ENCODE assay signal across 1 cellular context in the genomic region with DNA sequence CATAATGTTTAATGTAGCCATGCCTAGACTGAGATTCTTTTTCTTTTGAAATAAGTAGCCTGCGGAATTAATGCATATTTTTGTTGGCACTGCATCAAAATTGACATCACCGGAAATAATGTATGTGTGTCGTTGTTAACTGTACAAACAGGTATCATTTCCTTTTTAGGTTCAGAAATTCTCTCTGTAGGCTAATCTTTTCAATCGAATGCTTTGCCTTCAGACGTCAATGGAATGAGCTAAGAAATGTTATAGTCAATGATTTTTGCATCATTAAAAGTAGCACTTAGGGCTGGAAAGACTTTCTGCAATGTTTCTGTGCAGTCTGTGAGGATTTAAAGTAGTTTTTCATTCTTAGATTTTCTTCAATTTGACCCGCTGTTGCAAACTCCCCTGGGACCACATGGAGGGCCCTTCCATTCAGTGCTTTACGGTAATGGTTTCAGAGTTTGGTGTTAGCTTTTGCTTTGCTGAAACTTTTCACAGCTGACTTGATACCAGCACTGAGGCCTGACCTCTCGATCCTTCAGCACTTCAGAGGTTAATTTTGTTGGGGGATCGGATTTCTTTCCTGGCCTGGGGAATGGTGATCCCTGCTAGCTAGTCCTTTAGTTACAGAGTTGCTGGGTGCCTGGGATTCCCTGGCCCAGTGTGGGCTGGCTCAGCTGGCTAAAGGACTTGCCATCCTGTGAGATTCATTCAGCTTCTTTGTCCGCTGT.
TF ChIP-seq lines count a peak whose summit lies in the region.

No MANE protein-coding gene starts in this region.

TF ChIP-seq in HepG2, 621 proteins besides CTCF, POLR2A, EP300 and RAD21 (continued from another document and continues in another):
- TF ChIP-seq, protein P1, sequence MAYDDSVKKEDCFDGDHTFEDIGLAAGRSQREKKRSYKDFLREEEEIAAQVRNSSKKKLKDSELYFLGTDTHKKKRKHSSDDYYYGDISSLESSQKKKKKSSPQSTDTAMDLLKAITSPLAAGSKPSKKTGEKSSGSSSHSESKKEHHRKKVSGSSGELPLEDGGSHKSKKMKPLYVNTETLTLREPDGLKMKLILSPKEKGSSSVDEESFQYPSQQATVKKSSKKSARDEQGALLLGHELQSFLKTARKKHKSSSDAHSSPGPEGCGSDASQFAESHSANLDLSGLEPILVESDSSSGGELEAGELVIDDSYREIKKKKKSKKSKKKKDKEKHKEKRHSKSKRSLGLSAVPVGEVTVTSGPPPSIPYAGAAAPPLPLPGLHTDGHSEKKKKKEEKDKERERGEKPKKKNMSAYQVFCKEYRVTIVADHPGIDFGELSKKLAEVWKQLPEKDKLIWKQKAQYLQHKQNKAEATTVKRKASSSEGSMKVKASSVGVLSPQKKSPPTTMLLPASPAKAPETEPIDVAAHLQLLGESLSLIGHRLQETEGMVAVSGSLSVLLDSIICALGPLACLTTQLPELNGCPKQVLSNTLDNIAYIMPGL (CRISPR knock-in tag; IDR thresholded peaks at IDR 0.05; ENCODE audit: borderline replicate concordance in 1 of 2, low read depth in 1 of 2), result no peak
- no peak for TF ChIP-seq ZNF777 (CRISPR knock-in tag; IDR thresholded peaks at IDR 0.05)
- TF ChIP-seq SRSF4 (IDR thresholded peaks at IDR 0.05; ENCODE audit: low read depth, low read length, poor library complexity, severe bottlenecking), result no peak
- TF ChIP-seq ZNF3 (CRISPR knock-in tag; IDR thresholded peaks at IDR 0.05), result no peak
- TF ChIP-seq NR2F2 (IDR thresholded peaks at IDR 0.05; ENCODE audit: borderline replicate concordance, low read depth), result no peak; the same call in 1 of the 2 replicates
- TF ChIP-seq, protein P2, sequence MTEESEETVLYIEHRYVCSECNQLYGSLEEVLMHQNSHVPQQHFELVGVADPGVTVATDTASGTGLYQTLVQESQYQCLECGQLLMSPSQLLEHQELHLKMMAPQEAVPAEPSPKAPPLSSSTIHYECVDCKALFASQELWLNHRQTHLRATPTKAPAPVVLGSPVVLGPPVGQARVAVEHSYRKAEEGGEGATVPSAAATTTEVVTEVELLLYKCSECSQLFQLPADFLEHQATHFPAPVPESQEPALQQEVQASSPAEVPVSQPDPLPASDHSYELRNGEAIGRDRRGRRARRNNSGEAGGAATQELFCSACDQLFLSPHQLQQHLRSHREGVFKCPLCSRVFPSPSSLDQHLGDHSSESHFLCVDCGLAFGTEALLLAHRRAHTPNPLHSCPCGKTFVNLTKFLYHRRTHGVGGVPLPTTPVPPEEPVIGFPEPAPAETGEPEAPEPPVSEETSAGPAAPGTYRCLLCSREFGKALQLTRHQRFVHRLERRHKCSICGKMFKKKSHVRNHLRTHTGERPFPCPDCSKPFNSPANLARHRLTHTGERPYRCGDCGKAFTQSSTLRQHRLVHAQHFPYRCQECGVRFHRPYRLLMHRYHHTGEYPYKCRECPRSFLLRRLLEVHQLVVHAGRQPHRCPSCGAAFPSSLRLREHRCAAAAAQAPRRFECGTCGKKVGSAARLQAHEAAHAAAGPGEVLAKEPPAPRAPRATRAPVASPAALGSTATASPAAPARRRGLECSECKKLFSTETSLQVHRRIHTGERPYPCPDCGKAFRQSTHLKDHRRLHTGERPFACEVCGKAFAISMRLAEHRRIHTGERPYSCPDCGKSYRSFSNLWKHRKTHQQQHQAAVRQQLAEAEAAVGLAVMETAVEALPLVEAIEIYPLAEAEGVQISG (CRISPR knock-in tag; IDR thresholded peaks at IDR 0.05), result no peak
- TF ChIP-seq, protein P3, sequence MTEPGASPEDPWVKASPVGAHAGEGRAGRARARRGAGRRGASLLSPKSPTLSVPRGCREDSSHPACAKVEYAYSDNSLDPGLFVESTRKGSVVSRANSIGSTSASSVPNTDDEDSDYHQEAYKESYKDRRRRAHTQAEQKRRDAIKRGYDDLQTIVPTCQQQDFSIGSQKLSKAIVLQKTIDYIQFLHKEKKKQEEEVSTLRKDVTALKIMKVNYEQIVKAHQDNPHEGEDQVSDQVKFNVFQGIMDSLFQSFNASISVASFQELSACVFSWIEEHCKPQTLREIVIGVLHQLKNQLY (CRISPR knock-in tag; IDR thresholded peaks at IDR 0.05), result no peak
- TF ChIP-seq, protein P4, sequence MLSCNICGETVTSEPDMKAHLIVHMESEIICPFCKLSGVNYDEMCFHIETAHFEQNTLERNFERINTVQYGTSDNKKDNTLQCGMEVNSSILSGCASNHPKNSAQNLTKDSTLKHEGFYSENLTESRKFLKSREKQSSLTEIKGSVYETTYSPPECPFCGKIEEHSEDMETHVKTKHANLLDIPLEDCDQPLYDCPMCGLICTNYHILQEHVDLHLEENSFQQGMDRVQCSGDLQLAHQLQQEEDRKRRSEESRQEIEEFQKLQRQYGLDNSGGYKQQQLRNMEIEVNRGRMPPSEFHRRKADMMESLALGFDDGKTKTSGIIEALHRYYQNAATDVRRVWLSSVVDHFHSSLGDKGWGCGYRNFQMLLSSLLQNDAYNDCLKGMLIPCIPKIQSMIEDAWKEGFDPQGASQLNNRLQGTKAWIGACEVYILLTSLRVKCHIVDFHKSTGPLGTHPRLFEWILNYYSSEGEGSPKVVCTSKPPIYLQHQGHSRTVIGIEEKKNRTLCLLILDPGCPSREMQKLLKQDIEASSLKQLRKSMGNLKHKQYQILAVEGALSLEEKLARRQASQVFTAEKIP (CRISPR knock-in tag; IDR thresholded peaks at IDR 0.05; ENCODE audit: borderline replicate concordance), result no peak
- TF ChIP-seq PHF8 (CRISPR knock-in tag; IDR thresholded peaks at IDR 0.05), result peak; percentile 44; the same call in 1 of the 2 replicates
- TF ChIP-seq EEA1 (CRISPR knock-in tag; IDR thresholded peaks at IDR 0.05; ENCODE audit: borderline replicate concordance), result no peak
- no peak for TF ChIP-seq ZNF562 (CRISPR knock-in tag; IDR thresholded peaks at IDR 0.05; ENCODE audit: borderline replicate concordance)
- TF ChIP-seq IRF2 (CRISPR knock-in tag; IDR thresholded peaks at IDR 0.05), result 0 out of 2 replicates have a peak, but pooled peaks have one; percentile 6
- peak; percentile 49 for TF ChIP-seq MED8 (CRISPR knock-in tag; IDR thresholded peaks at IDR 0.05; ENCODE audit: insufficient replicate concordance)
- 0 out of 2 replicates have a peak, but pooled peaks have one; percentile 42 for TF ChIP-seq BORCS8-MEF2B (CRISPR knock-in tag; IDR thresholded peaks at IDR 0.05)
- TF ChIP-seq, protein P5, sequence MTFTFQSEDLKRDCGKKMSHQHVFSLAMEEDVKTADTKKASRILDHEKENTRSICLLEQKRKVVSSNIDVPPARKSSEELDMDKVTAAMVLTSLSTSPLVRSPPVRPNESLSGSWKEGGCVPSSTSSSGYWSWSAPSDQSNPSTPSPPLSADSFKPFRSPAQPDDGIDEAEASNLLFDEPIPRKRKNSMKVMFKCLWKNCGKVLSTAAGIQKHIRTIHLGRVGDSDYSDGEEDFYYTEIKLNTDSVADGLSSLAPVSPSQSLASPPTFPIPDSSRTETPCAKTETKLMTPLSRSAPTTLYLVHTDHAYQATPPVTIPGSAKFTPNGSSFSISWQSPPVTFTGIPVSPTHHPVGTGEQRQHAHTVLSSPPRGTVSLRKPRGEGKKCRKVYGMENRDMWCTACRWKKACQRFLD (CRISPR knock-in tag; IDR thresholded peaks at IDR 0.05; ENCODE audit: borderline replicate concordance), result no peak
- TF ChIP-seq ZNF367 (CRISPR knock-in tag; IDR thresholded peaks at IDR 0.05; ENCODE audit: borderline replicate concordance), result no peak
- TF ChIP-seq NBN (conservative IDR thresholded peaks at IDR 0.05), result no peak
- TF ChIP-seq ZNF17 (CRISPR knock-in tag; IDR thresholded peaks at IDR 0.05), result no peak
- peak; percentile 30; the same call in 1 of the 2 replicates for TF ChIP-seq ZMYM4 (CRISPR knock-in tag; IDR thresholded peaks at IDR 0.05)
- no peak for TF ChIP-seq NR2F1 (CRISPR knock-in tag; IDR thresholded peaks at IDR 0.05)
- no peak for TF ChIP-seq ZNF251 (CRISPR knock-in tag; IDR thresholded peaks at IDR 0.05)
- TF ChIP-seq, protein P6, sequence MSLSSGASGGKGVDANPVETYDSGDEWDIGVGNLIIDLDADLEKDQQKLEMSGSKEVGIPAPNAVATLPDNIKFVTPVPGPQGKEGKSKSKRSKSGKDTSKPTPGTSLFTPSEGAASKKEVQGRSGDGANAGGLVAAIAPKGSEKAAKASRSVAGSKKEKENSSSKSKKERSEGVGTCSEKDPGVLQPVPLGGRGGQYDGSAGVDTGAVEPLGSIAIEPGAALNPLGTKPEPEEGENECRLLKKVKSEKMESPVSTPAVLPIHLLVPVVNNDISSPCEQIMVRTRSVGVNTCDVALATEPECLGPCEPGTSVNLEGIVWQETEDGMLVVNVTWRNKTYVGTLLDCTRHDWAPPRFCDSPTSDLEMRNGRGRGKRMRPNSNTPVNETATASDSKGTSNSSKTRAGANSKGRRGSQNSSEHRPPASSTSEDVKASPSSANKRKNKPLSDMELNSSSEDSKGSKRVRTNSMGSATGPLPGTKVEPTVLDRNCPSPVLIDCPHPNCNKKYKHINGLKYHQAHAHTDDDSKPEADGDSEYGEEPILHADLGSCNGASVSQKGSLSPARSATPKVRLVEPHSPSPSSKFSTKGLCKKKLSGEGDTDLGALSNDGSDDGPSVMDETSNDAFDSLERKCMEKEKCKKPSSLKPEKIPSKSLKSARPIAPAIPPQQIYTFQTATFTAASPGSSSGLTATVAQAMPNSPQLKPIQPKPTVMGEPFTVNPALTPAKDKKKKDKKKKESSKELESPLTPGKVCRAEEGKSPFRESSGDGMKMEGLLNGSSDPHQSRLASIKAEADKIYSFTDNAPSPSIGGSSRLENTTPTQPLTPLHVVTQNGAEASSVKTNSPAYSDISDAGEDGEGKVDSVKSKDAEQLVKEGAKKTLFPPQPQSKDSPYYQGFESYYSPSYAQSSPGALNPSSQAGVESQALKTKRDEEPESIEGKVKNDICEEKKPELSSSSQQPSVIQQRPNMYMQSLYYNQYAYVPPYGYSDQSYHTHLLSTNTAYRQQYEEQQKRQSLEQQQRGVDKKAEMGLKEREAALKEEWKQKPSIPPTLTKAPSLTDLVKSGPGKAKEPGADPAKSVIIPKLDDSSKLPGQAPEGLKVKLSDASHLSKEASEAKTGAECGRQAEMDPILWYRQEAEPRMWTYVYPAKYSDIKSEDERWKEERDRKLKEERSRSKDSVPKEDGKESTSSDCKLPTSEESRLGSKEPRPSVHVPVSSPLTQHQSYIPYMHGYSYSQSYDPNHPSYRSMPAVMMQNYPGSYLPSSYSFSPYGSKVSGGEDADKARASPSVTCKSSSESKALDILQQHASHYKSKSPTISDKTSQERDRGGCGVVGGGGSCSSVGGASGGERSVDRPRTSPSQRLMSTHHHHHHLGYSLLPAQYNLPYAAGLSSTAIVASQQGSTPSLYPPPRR (CRISPR knock-in tag; IDR thresholded peaks at IDR 0.05; ENCODE audit: borderline replicate concordance), result no peak
- no peak for TF ChIP-seq ZFP37 (CRISPR knock-in tag; IDR thresholded peaks at IDR 0.05; ENCODE audit: borderline replicate concordance)
- TF ChIP-seq ZNF138 (CRISPR knock-in tag; IDR thresholded peaks at IDR 0.05; ENCODE audit: low read depth), result no peak
- TF ChIP-seq HCFC1 (IDR thresholded peaks at IDR 0.05; ENCODE audit: low read depth, low read length), result no peak
- TF ChIP-seq TAF1 (CRISPR knock-in tag; IDR thresholded peaks at IDR 0.05), result peak; percentile 49; the same call in 1 of the 2 replicates
- TF ChIP-seq ZNF772 (CRISPR knock-in tag; IDR thresholded peaks at IDR 0.05), result no peak
- no peak for TF ChIP-seq ZSCAN29 (CRISPR knock-in tag; conservative IDR thresholded peaks at IDR 0.05)
- TF ChIP-seq, protein P7, sequence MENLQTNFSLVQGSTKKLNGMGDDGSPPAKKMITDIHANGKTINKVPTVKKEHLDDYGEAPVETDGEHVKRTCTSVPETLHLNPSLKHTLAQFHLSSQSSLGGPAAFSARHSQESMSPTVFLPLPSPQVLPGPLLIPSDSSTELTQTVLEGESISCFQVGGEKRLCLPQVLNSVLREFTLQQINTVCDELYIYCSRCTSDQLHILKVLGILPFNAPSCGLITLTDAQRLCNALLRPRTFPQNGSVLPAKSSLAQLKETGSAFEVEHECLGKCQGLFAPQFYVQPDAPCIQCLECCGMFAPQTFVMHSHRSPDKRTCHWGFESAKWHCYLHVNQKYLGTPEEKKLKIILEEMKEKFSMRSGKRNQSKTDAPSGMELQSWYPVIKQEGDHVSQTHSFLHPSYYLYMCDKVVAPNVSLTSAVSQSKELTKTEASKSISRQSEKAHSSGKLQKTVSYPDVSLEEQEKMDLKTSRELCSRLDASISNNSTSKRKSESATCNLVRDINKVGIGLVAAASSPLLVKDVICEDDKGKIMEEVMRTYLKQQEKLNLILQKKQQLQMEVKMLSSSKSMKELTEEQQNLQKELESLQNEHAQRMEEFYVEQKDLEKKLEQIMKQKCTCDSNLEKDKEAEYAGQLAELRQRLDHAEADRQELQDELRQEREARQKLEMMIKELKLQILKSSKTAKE (CRISPR knock-in tag; IDR thresholded peaks at IDR 0.05; ENCODE audit: borderline replicate concordance), result no peak
- TF ChIP-seq CCDC6 (CRISPR knock-in tag; IDR thresholded peaks at IDR 0.05), result no peak; the same call in 1 of the 2 replicates
